Comparison of ENCODE assay signal across 30 cellular contexts in genomic region chr11:60753309-60753708, GRCh38. TPM values are rescaled to one million over a fixed set of nuclear protein-coding genes. Genes with fewer than 3 reads are reported as not detected.
"Had no signal": no experiment of that assay in that cellular context is flagged by ENCODE, and none has a peak within 500 bp of the region (broad histone marks: within the 10 kb centered on the region; RNA-seq: fewer than 3 reads in every experiment).

No MANE protein-coding gene starts in this region.

- H3K27ac Mint-ChIP-seq: activated naive CD8-positive, alpha-beta T cell treated with anti-CD3 and anti-CD28 coated beads, Interleukin-2, amount 10 ng/mL, durations not matched to agents 7 days and 5 days; effector memory CD8-positive, alpha-beta T cell; natural killer cell treated with Interleukin-12 subunit alpha and Interleukin-12 subunit beta and Interleukin-15 and Interleukin-18, amount 100 ng/mL, for 72 hours; stimulated activated effector memory CD8-positive, alpha-beta T cell treated with anti-CD3 and anti-CD28 coated beads, Interleukin-12 subunit alpha, Interleukin-12 subunit beta, amount 100 ng/mL, for 72 hours; stimulated activated naive CD8-positive, alpha-beta T cell treated with anti-CD3 and anti-CD28 coated beads, Interleukin-15, amount 100 ng/mL, for 72 hours had no signal

- H3K4me3 Mint-ChIP-seq: activated naive CD8-positive, alpha-beta T cell treated with anti-CD3 and anti-CD28 coated beads, Interleukin-2, amount 10 ng/mL, durations not matched to agents 7 days and 5 days; activated T-cell treated with anti-CD3 and anti-CD28 coated beads, Interleukin-2, amount 50 U/mL, for 4 hours; effector memory CD8-positive, alpha-beta T cell; natural killer cell treated with Interleukin-12 subunit alpha and Interleukin-12 subunit beta and Interleukin-15 and Interleukin-18, amount 100 ng/mL, for 72 hours; stimulated activated effector memory CD8-positive, alpha-beta T cell treated with anti-CD3 and anti-CD28 coated beads, Interleukin-12 subunit alpha, Interleukin-12 subunit beta, amount 100 ng/mL, for 72 hours; stimulated activated naive CD8-positive, alpha-beta T cell treated with anti-CD3 and anti-CD28 coated beads, Interleukin-15, amount 100 ng/mL, for 72 hours had no signal

- DNase-seq: activated CD4-positive, alpha-beta T cell treated with anti-CD3 and anti-CD28 coated beads, Interleukin-2, amount 50 U/mL, for 4 hours; activated CD8-positive, alpha-beta memory T cell treated with anti-CD3 and anti-CD28 coated beads for 24 hours; activated CD8-positive, alpha-beta memory T cell treated with anti-CD3 and anti-CD28 coated beads, Interleukin-2, amount 50 U/mL, for 4 hours; activated naive CD4-positive, alpha-beta T cell treated with Interleukin-2 at 50 U/mL for 16 hours; activated naive CD8-positive, alpha-beta T cell treated with anti-CD3 and anti-CD28 coated beads, Interleukin-2, amount 10 ng/mL, durations not matched to agents 7 days and 5 days; activated T-cell treated with anti-CD3 and anti-CD28 coated beads, Interleukin-2, amount 50 U/mL, for 4 hours; amniotic stem cell; colonic mucosa; dorsolateral prefrontal cortex; effector memory CD8-positive, alpha-beta T cell; glutamatergic neuron; hippocampal formation; kidney glomerular epithelial cell; left ventricle myocardium inferior; midbrain; ovary; stimulated activated CD4-positive, alpha-beta T cell treated with anti-CD3 and anti-CD28 coated beads, Interleukin-2, amount 100 ng/mL, for 24 hours; stimulated activated naive CD8-positive, alpha-beta T cell treated with anti-CD3 and anti-CD28 coated beads, Interleukin-15, amount 100 ng/mL, for 72 hours; WERI-Rb-1 had no signal

- ATAC-seq: activated T-cell treated with anti-CD3 and anti-CD28 coated beads, Interleukin-2, amount 50 U/mL, for 4 hours; effector memory CD8-positive, alpha-beta T cell; natural killer cell treated with Interleukin-12 subunit alpha and Interleukin-12 subunit beta and Interleukin-15 and Interleukin-18, amount 100 ng/mL, for 72 hours; stimulated activated effector memory CD8-positive, alpha-beta T cell treated with anti-CD3 and anti-CD28 coated beads, Interleukin-12 subunit alpha, Interleukin-12 subunit beta, amount 100 ng/mL, for 72 hours; stimulated activated naive CD8-positive, alpha-beta T cell treated with anti-CD3 and anti-CD28 coated beads, Interleukin-15, amount 100 ng/mL, for 72 hours had no signal

- H3K27me3 ChIP-seq: breast epithelium, colonic mucosa, ovary, tibial nerve had no signal

- FAIRE-seq: frontal cortex, TTC549 had no signal

- H3K9me3 Mint-ChIP-seq: activated naive CD8-positive, alpha-beta T cell treated with anti-CD3 and anti-CD28 coated beads, Interleukin-2, amount 10 ng/mL, durations not matched to agents 7 days and 5 days; activated T-cell treated with anti-CD3 and anti-CD28 coated beads, Interleukin-2, amount 50 U/mL, for 4 hours; effector memory CD8-positive, alpha-beta T cell; natural killer cell treated with Interleukin-12 subunit alpha and Interleukin-12 subunit beta and Interleukin-15 and Interleukin-18, amount 100 ng/mL, for 72 hours; stimulated activated effector memory CD8-positive, alpha-beta T cell treated with anti-CD3 and anti-CD28 coated beads, Interleukin-12 subunit alpha, Interleukin-12 subunit beta, amount 100 ng/mL, for 72 hours; stimulated activated naive CD8-positive, alpha-beta T cell treated with anti-CD3 and anti-CD28 coated beads, Interleukin-15, amount 100 ng/mL, for 72 hours had no signal

- H3K36me3 ChIP-seq: breast epithelium, colonic mucosa, esophagus muscularis mucosa, left ventricle myocardium inferior, ovary, prostate gland, tibial nerve, WERI-Rb-1 had no signal

- H3K4me1 ChIP-seq: breast epithelium, colonic mucosa, esophagus muscularis mucosa, left ventricle myocardium inferior, prostate gland, tibial nerve had no signal

- H3K27ac ChIP-seq: breast epithelium, colonic mucosa, dorsolateral prefrontal cortex, esophagus muscularis mucosa, left ventricle myocardium inferior, ovary, prostate gland, tibial nerve, WERI-Rb-1 had no signal

- H3K4me1 Mint-ChIP-seq: activated naive CD8-positive, alpha-beta T cell treated with anti-CD3 and anti-CD28 coated beads, Interleukin-2, amount 10 ng/mL, durations not matched to agents 7 days and 5 days; stimulated activated effector memory CD8-positive, alpha-beta T cell treated with anti-CD3 and anti-CD28 coated beads, Interleukin-12 subunit alpha, Interleukin-12 subunit beta, amount 100 ng/mL, for 72 hours; stimulated activated naive CD8-positive, alpha-beta T cell treated with anti-CD3 and anti-CD28 coated beads, Interleukin-15, amount 100 ng/mL, for 72 hours had no signal

- H3K9me3 ChIP-seq: breast epithelium, colonic mucosa, esophagus muscularis mucosa, left ventricle myocardium inferior, ovary, prostate gland, tibial nerve had no signal

- H3K4me3 ChIP-seq: breast epithelium, colonic mucosa, dorsolateral prefrontal cortex, esophagus muscularis mucosa, left ventricle myocardium inferior, ovary, prostate gland, tibial nerve had no signal

- H3K36me3 Mint-ChIP-seq: activated naive CD8-positive, alpha-beta T cell treated with anti-CD3 and anti-CD28 coated beads, Interleukin-2, amount 10 ng/mL, durations not matched to agents 7 days and 5 days; natural killer cell treated with Interleukin-12 subunit alpha and Interleukin-12 subunit beta and Interleukin-15 and Interleukin-18, amount 100 ng/mL, for 72 hours; stimulated activated effector memory CD8-positive, alpha-beta T cell treated with anti-CD3 and anti-CD28 coated beads, Interleukin-12 subunit alpha, Interleukin-12 subunit beta, amount 100 ng/mL, for 72 hours had no signal

RNA-seq across cellular contexts. Expression of gene MS4A15, which starts 3.4 kb away (rescaled TPM):
- total RNA-seq: activated naive CD8-positive, alpha-beta T cell treated with anti-CD3 and anti-CD28 coated beads, Interleukin-2, amount 10 ng/mL, durations not matched to agents 7 days and 5 days; activated T-cell treated with anti-CD3 and anti-CD28 coated beads, Interleukin-2, amount 50 U/mL, for 4 hours; breast epithelium; frontal cortex; left ventricle myocardium inferior; lung microvascular endothelial cell; natural killer cell treated with Interleukin-12 subunit alpha and Interleukin-12 subunit beta and Interleukin-15 and Interleukin-18, amount 100 ng/mL, for 72 hours; prostate gland; skeletal muscle tissue; tibial nerve; urinary bladder had no signal
- polyA plus RNA-seq: urinary bladder had no signal

RNA-seq across cellular contexts. Expression of gene MS4A18, which starts 28.8 kb away (rescaled TPM):
- total RNA-seq: activated naive CD8-positive, alpha-beta T cell treated with anti-CD3 and anti-CD28 coated beads, Interleukin-2, amount 10 ng/mL, durations not matched to agents 7 days and 5 days; activated T-cell treated with anti-CD3 and anti-CD28 coated beads, Interleukin-2, amount 50 U/mL, for 4 hours; breast epithelium; colonic mucosa; dorsolateral prefrontal cortex; esophagus muscularis mucosa; frontal cortex; left ventricle myocardium inferior; lung microvascular endothelial cell; natural killer cell treated with Interleukin-12 subunit alpha and Interleukin-12 subunit beta and Interleukin-15 and Interleukin-18, amount 100 ng/mL, for 72 hours; ovary; prostate gland; skeletal muscle tissue; tibial nerve; urinary bladder had no signal
- polyA plus RNA-seq: ovary, urinary bladder had no signal

RNA-seq across cellular contexts. Expression of gene MS4A10, which starts 31.8 kb away (rescaled TPM):
- total RNA-seq: activated naive CD8-positive, alpha-beta T cell treated with anti-CD3 and anti-CD28 coated beads, Interleukin-2, amount 10 ng/mL, durations not matched to agents 7 days and 5 days; activated T-cell treated with anti-CD3 and anti-CD28 coated beads, Interleukin-2, amount 50 U/mL, for 4 hours; breast epithelium; esophagus muscularis mucosa; frontal cortex; left ventricle myocardium inferior; lung microvascular endothelial cell; natural killer cell treated with Interleukin-12 subunit alpha and Interleukin-12 subunit beta and Interleukin-15 and Interleukin-18, amount 100 ng/mL, for 72 hours; skeletal muscle tissue; tibial nerve; urinary bladder had no signal
- polyA plus RNA-seq: ovary, urinary bladder had no signal

RNA-seq across cellular contexts. Expression of gene MS4A8, which starts 53.9 kb away (rescaled TPM):
- total RNA-seq: activated naive CD8-positive, alpha-beta T cell treated with anti-CD3 and anti-CD28 coated beads, Interleukin-2, amount 10 ng/mL, durations not matched to agents 7 days and 5 days; activated T-cell treated with anti-CD3 and anti-CD28 coated beads, Interleukin-2, amount 50 U/mL, for 4 hours; esophagus muscularis mucosa; left ventricle myocardium inferior; lung microvascular endothelial cell; natural killer cell treated with Interleukin-12 subunit alpha and Interleukin-12 subunit beta and Interleukin-15 and Interleukin-18, amount 100 ng/mL, for 72 hours; tibial nerve had no signal
- polyA plus RNA-seq: urinary bladder had no signal
